Comparison of ENCODE assay signal across 2 cellular contexts in genomic region chr3:179450321-179450720, GRCh38.
TF ChIP-seq lines count a peak whose summit lies in the region.

No MANE protein-coding gene starts in this region.

TF ChIP-seq in liver, 16 proteins besides CTCF, POLR2A, EP300 and RAD21:
- TF ChIP-seq NR2F2 (IDR thresholded peaks at IDR 0.05) (no peak), SP1 (IDR thresholded peaks at IDR 0.05) (no peak), FOXA1 (IDR thresholded peaks at IDR 0.05) (no peak), GABPA (IDR thresholded peaks at IDR 0.05 in 1 of 2, conservative IDR thresholded peaks at IDR 0.05 in 1 of 2) (no peak), HNF4A (conservative IDR thresholded peaks at IDR 0.05) (no peak), TAF1 (conservative IDR thresholded peaks at IDR 0.05) (no peak), ATF3 (IDR thresholded peaks at IDR 0.05) (no peak), YY1 (IDR thresholded peaks at IDR 0.05) (no peak), HNF4G (IDR thresholded peaks at IDR 0.05) (no peak), FOXA2 (IDR thresholded peaks at IDR 0.05) (no peak), REST (IDR thresholded peaks at IDR 0.05) (no peak)
- TF ChIP-seq, protein P1, sequence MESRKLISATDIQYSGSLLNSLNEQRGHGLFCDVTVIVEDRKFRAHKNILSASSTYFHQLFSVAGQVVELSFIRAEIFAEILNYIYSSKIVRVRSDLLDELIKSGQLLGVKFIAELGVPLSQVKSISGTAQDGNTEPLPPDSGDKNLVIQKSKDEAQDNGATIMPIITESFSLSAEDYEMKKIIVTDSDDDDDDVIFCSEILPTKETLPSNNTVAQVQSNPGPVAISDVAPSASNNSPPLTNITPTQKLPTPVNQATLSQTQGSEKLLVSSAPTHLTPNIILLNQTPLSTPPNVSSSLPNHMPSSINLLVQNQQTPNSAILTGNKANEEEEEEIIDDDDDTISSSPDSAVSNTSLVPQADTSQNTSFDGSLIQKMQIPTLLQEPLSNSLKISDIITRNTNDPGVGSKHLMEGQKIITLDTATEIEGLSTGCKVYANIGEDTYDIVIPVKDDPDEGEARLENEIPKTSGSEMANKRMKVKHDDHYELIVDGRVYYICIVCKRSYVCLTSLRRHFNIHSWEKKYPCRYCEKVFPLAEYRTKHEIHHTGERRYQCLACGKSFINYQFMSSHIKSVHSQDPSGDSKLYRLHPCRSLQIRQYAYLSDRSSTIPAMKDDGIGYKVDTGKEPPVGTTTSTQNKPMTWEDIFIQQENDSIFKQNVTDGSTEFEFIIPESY (IDR thresholded peaks at IDR 0.05), result no peak
- TF ChIP-seq, protein P2, sequence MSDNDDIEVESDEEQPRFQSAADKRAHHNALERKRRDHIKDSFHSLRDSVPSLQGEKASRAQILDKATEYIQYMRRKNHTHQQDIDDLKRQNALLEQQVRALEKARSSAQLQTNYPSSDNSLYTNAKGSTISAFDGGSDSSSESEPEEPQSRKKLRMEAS (IDR thresholded peaks at IDR 0.05), result no peak
TF ChIP-seq in liver: peak in this region for 0.

TF ChIP-seq in HepG2, 621 proteins besides CTCF, POLR2A, EP300 and RAD21:
- no peak for TF ChIP-seq ZNF225 (CRISPR knock-in tag; IDR thresholded peaks at IDR 0.05)
- no peak for TF ChIP-seq SRF (IDR thresholded peaks at IDR 0.05; ENCODE audit: low read depth, low read length)
- no peak for TF ChIP-seq ZNF34 (CRISPR knock-in tag; IDR thresholded peaks at IDR 0.05; ENCODE audit: borderline replicate concordance)
- no peak for TF ChIP-seq ZNF260 (CRISPR knock-in tag; IDR thresholded peaks at IDR 0.05; ENCODE audit: borderline replicate concordance, low read depth)
- no peak for TF ChIP-seq SNRNP70 (IDR thresholded peaks at IDR 0.05; ENCODE audit: low read depth, low read length)
- TF ChIP-seq ZFX (CRISPR knock-in tag; IDR thresholded peaks at IDR 0.05; ENCODE audit: low read depth), result no peak
- no peak for TF ChIP-seq FOXM1 (CRISPR knock-in tag; IDR thresholded peaks at IDR 0.05)
- TF ChIP-seq RFXAP (CRISPR knock-in tag; IDR thresholded peaks at IDR 0.05; ENCODE audit: borderline replicate concordance), result no peak
- no peak for TF ChIP-seq BCL6 (CRISPR knock-in tag; IDR thresholded peaks at IDR 0.05)
- no peak for TF ChIP-seq SKIL (CRISPR knock-in tag; IDR thresholded peaks at IDR 0.05; ENCODE audit: borderline replicate concordance)
- TF ChIP-seq ARID2 (CRISPR knock-in tag; IDR thresholded peaks at IDR 0.05; ENCODE audit: borderline replicate concordance), result no peak
- no peak for TF ChIP-seq ZNF510 (CRISPR knock-in tag; IDR thresholded peaks at IDR 0.05; ENCODE audit: low read depth)
